ENCODE assay signal across 27 cellular contexts in the genomic region with DNA sequence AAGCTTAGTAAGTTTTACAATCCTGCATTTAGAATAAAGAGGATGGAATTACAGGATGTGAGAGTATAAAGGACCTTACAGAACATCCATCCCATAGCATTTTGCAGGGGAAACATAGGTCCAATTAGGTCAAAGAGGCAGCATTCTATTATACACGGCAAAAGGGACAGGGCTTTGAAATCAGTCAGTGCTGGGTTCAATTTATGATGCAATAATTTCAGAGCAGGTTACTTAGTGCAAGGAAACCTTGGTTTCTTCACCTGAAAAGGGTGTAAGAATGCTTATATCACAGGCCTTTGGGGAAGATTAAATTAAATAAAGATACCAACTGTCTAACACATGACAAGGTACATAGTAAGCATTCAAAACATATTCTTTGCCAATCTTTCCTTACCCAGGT.
"Had no signal": no experiment of that assay in that cellular context is flagged by ENCODE, and none has a peak within 500 bp of the region (broad histone marks: within the 10 kb centered on the region; RNA-seq: fewer than 3 reads in every experiment).

No MANE protein-coding gene starts in this region.

- H3K27ac ChIP-seq: stomach, suprapubic skin, testis, thoracic aorta, thyroid gland, tibial artery, tibial nerve, transverse colon, upper lobe of left lung, upper lobe of right lung, uterus, vagina had no signal

- H3K9me3 ChIP-seq: stomach, suprapubic skin, testis, thoracic aorta, thyroid gland, tibial artery, tibial nerve, transverse colon, upper lobe of left lung, upper lobe of right lung, uterus, vagina had no signal

- H3K27me3 ChIP-seq: stomach, suprapubic skin, testis, thyroid gland, tibial artery, tibial nerve, transverse colon, upper lobe of left lung, upper lobe of right lung, uterus, vagina had no signal

- ATAC-seq: stimulated activated effector memory CD8-positive, alpha-beta T cell treated with anti-CD3 and anti-CD28 coated beads, Interleukin-12 subunit alpha, Interleukin-12 subunit beta, amount 100 ng/mL, for 72 hours; stimulated activated memory B cell treated with anti-CD40 and anti-IgM and Interleukin-4, amounts not matched to agents 10 μg/mL and 1 μg/mL and 100 μg/mL, for 72 hours; stimulated activated naive B cell treated with anti-CD40 and anti-IgM and Interleukin-4, amounts not matched to agents 10 μg/mL and 1 μg/mL and 100 μg/mL, for 72 hours; stimulated activated naive CD8-positive, alpha-beta T cell treated with anti-CD3 and anti-CD28 coated beads, Interleukin-15, amount 100 ng/mL, for 72 hours; stimulated activated naive CD8-positive, alpha-beta T cell treated with anti-CD3 and anti-CD28 coated beads, Interleukin-15, Interleukin-2, amounts not matched to agents 100 U/mL and 50 U/mL, for 24 hours; upper lobe of right lung had no signal

- H3K36me3 ChIP-seq: stomach, suprapubic skin, thoracic aorta, thyroid gland, tibial artery, tibial nerve, transverse colon, upper lobe of left lung, upper lobe of right lung, uterus, vagina had no signal

- H3K4me3 ChIP-seq: stomach, suprapubic skin, testis, thoracic aorta, thyroid gland, tibial artery, tibial nerve, transverse colon, upper lobe of left lung, upper lobe of right lung, uterus, vagina had no signal

- H3K4me1 ChIP-seq: stomach, suprapubic skin, testis, thyroid gland, tibial artery, tibial nerve, transverse colon, upper lobe of left lung, upper lobe of right lung, uterus, vagina had no signal

- DNase-seq: stimulated activated CD4-positive, alpha-beta T cell treated with anti-CD3 and anti-CD28 coated beads, Interleukin-2, amount 100 ng/mL, for 48 hours; stimulated activated CD4-positive, alpha-beta T cell treated with anti-CD3 and anti-CD28 coated beads, Interleukin-4, amount 100 ng/mL, for 1 hour; stimulated activated CD4-positive, alpha-beta T cell treated with anti-CD3 and anti-CD28 coated beads, Interleukin-4, amount 100 ng/mL, for 24 hours; stimulated activated CD4-positive, alpha-beta T cell treated with anti-CD3 and anti-CD28 coated beads, Interleukin-4, amount 100 ng/mL, for 4 hours; stimulated activated CD8-positive, alpha-beta memory T cell treated with anti-CD3 and anti-CD28 coated beads, Interleukin-4, amount 100 ng/mL, for 48 hours; stimulated activated naive B cell treated with anti-CD40 and anti-IgM and Interleukin-4, amounts not matched to agents 10 μg/mL and 1 μg/mL and 100 μg/mL, for 72 hours; stimulated activated naive CD4-positive, alpha-beta T cell; stimulated activated naive CD4-positive, alpha-beta T cell treated with Interleukin-2 at 50 U/mL for 16 hours; stimulated activated naive CD8-positive, alpha-beta T cell treated with anti-CD3 and anti-CD28 coated beads, Interleukin-15, amount 100 ng/mL, for 72 hours; stimulated activated naive CD8-positive, alpha-beta T cell treated with anti-CD3 and anti-CD28 coated beads, Interleukin-15, Interleukin-2, amounts not matched to agents 100 U/mL and 50 U/mL, for 24 hours; stomach; substantia nigra; testis; thyroid gland; tibial artery; transverse colon; trophoblast cell; upper lobe of left lung; upper lobe of right lung; uterus had no signal

- FAIRE-seq: urothelium cell line had no signal
